ENCODE assay signal across 8 cellular contexts in the genomic region with DNA sequence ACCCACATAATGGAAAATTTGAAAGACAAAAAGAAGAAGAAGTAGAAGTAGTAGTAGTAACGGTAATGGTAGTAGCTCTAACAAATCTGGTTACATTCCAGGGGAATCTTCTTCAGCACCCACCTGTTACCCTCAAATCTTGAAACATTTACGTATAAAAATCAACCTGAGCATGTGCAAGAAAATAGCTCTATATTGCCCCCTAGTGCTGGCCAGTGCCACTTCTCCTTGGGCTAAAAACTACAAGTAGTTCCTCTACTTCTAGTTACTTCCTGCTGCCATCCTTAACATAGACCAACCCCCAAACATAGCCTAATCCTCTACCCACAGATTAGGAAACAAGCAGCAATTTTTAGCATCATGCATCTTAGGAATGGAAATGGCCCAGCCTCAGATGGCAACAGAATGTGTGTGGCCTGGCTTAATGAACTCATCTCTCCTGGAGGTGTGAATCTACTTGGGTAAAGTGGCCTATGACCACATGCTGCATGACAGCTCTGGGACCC. TPM values are rescaled to one million over a fixed set of nuclear protein-coding genes. Genes with fewer than 3 reads are reported as not detected.
DNase-seq lines count a peak whose midpoint lies in the region; ATAC-seq and TF ChIP-seq lines count a peak whose summit lies in the region.

No MANE protein-coding gene starts in this region.

- in situ Hi-C loops in GM23248 (cut with MboI), result loop anchor here (10.0 to 25.0 kb wide), 3 partner anchors 281 to 1006 kb away; partner anchors contain the start of gene CTSO

- H3K9me3 ChIP-seq in GM23248 (ENCODE audit: low read depth), result no peaks in the 10 kb centered on the region
- no peaks in the 10 kb centered on the region for H3K9me3 ChIP-seq in esophagus muscularis mucosa

- peak overlapping the region; percentile 80; the same call in 1 of the 2 replicates for H3K9ac ChIP-seq in GM23248

- peak; percentile 27 to 59 for ATAC-seq in naive B cell (ENCODE audit: low read depth in 2 of 2)

- no peak overlapping the region for H3K27ac Mint-ChIP-seq in naive B cell

- peaks cover 27% of the 10 kb centered on the region for H3F3A ChIP-seq in GM23248 (ENCODE audit: insufficient read depth)

- H4K20me1 ChIP-seq in GM23248 (ENCODE audit: insufficient read depth), result no peaks in the 10 kb centered on the region

- TF ChIP-seq POLR2A in esophagus muscularis mucosa (IDR thresholded peaks at IDR 0.05; ENCODE audit: low read depth), result no peak

- H3K4me1 ChIP-seq in GM23248 (ENCODE audit: insufficient read depth) (peaks cover 35% of the 10 kb centered on the region), esophagus muscularis mucosa (peaks cover 22 to 53% (median 46%) of the 10 kb centered on the region in 4 donors)

- peaks cover 35 to 52% (median 49%) of the 10 kb centered on the region in 3 donors for H3K27me3 Mint-ChIP-seq in naive B cell

- WGBS in GM23248 (ENCODE audit: low coverage in 1 of 2, low lambda C conversion rate in 2 of 2, missing lambda C conversion rate in 2 of 2), 2 experiments, result 18% methylated on average over 2 of the region's 2 CpGs
- WGBS in esophagus muscularis mucosa, result 12% methylated on average over 2 of the region's 2 CpGs

- no peaks in the 10 kb centered on the region; the same call in 1 of the 2 replicates for H3K9me2 ChIP-seq in GM23248 (ENCODE audit: insufficient read depth)

- no peak overlapping the region for H2AFZ ChIP-seq in GM23248

- DNase-seq in NCI-H2171 treated with DMSO at 0.1 percent for 48 hours (lab: John Stamatoyannopoulos, UW), result peak; percentile 59
- no peak for DNase-seq in NCI-H2171 (lab: John Stamatoyannopoulos, UW)
- DNase-seq in GM23248, result peak; percentile 81
- peak; percentile 37 for DNase-seq in SK-N-DZ (ENCODE audit: low spot score)
- no peak for DNase-seq in esophagus muscularis mucosa (ENCODE audit: extremely low spot score)
- DNase-seq in naive B cell, result peak; percentile 24
- no peak for DNase-seq in T-helper 9 cell

- TF ChIP-seq EP300 in esophagus muscularis mucosa (IDR thresholded peaks at IDR 0.05), result no peak

- H3K4me3 ChIP-seq in GM23248, result peak overlapping the region; percentile 90
- peak overlapping the region; percentile 85 to 92 (median 88) for H3K4me3 ChIP-seq in esophagus muscularis mucosa

- intact Hi-C loops in esophagus muscularis mucosa (cut with DNase I), result loop anchor here (10.0 kb wide), 1 partner anchor 134 kb away; no protein-coding TSS in a partner anchor

- peak overlapping the region; percentile 98 for H3K4me2 ChIP-seq in GM23248 (ENCODE audit: unreplicated experiment)

- peak overlapping the region in 1 of 8 donors; percentile 54 for H3K4me3 Mint-ChIP-seq in naive B cell

- H3K27ac ChIP-seq in GM23248 (no peak overlapping the region), esophagus muscularis mucosa (replicated peaks in 1 of 4) (peak overlapping the region; percentile 94 to 98 (median 96))

- TF ChIP-seq CTCF in LNCAP (IDR thresholded peaks at IDR 0.05) (peak; percentile 75), esophagus muscularis mucosa (IDR thresholded peaks at IDR 0.05) (peak; percentile 86 to 95 (median 86))

- H3K4me1 Mint-ChIP-seq in naive B cell, result peaks cover 11 to 20% (median 16%) of the 10 kb centered on the region in 3 donors

- peaks cover 0 to 15% (median 0%) of the 10 kb centered on the region in 7 donors for H3K9me3 Mint-ChIP-seq in naive B cell

- H3K36me3 Mint-ChIP-seq in naive B cell, result no peaks in the 10 kb centered on the region

- H3K36me3 ChIP-seq in GM23248 (ENCODE audit: low read depth) (no peaks in the 10 kb centered on the region), esophagus muscularis mucosa (no peaks in the 10 kb centered on the region)

- H3K79me2 ChIP-seq in GM23248 (ENCODE audit: insufficient read depth), result peaks cover 73% of the 10 kb centered on the region

- H3K27me3 ChIP-seq in GM23248 (replicated peaks; ENCODE audit: insufficient read depth) (no peaks in the 10 kb centered on the region), esophagus muscularis mucosa (no peaks in the 10 kb centered on the region)

RNA-seq across cellular contexts. Expression of gene PDGFC, which starts 3.1 kb away (rescaled TPM):
- total RNA-seq in GM23248 (2014; rRNA removed; shearing (Covaris generic)), result 64.4 and 84.0 TPM in 2 replicates
- polyA plus RNA-seq in GM23248 (2016; fragmentation: Nextera tagmentation; extraction: Ambion mirVana) (26.5 and 29.0 TPM in 2 replicates), naive B cell (ENCODE audit: low read depth in 6 of 6) (under 1 TPM in 2 of 6 donors, not detected in 4; 0.17 to 0.45 TPM)
- 0.03 and 1.3 TPM in 2 replicates for polyA plus RNA-seq in SK-N-DZ (2014; cell fraction: cytosol; rRNA removed)
- not detected in 2 replicates for polyA plus RNA-seq in SK-N-DZ (2014; cell fraction: nucleus; rRNA removed)
- 10 to 100 TPM; 25.3 to 38.3 (median 30.0) TPM for total RNA-seq in esophagus muscularis mucosa

Comparison
In these comparisons a context has a peak if more than half of its experiments do, and no peak if none do; other contexts are left out.
1. DNase-seq: peak in NCI-H2171 treated with DMSO at 0.1 percent for 48 hours (single experiment), GM23248 (single experiment), SK-N-DZ (single experiment) and naive B cell (single experiment); none in NCI-H2171 (single experiment), esophagus muscularis mucosa (single experiment) and T-helper 9 cell (single experiment).